1 cellular context compared by ENCODE assay signal in genomic region chr12:402127-402456, GRCh38.
TF ChIP-seq lines count a peak whose summit lies in the region.

No MANE protein-coding gene starts in this region.

TF ChIP-seq in K562, 482 proteins besides CTCF, POLR2A, EP300 and RAD21 (continued from another document):
- no peak for TF ChIP-seq THRB (CRISPR knock-in tag; conservative IDR thresholded peaks at IDR 0.05)
- TF ChIP-seq GATAD2A (IDR thresholded peaks at IDR 0.05), result no peak
- no peak for TF ChIP-seq KLF1 (tag; IDR thresholded peaks at IDR 0.05)
- TF ChIP-seq POLR3A (IDR thresholded peaks at IDR 0.05; ENCODE audit: borderline replicate concordance, extremely low read depth, insufficient read depth, insufficient read length), result no peak
- TF ChIP-seq E2F3 (CRISPR knock-in tag; IDR thresholded peaks at IDR 0.05), result no peak
- no peak for TF ChIP-seq ZNF143 (CRISPR knock-in tag; IDR thresholded peaks at IDR 0.05)
- TF ChIP-seq RBFOX2 (IDR thresholded peaks at IDR 0.05; ENCODE audit: low read depth, low read length), result no peak
- TF ChIP-seq RNF2 (IDR thresholded peaks at IDR 0.05), result no peak
- TF ChIP-seq U2AF2 (optimal IDR thresholded peaks at IDR 0.05; ENCODE audit: low read depth, low read length), result no peak
- 0 out of 2 replicates have a peak, but pooled peaks have one; percentile 3 for TF ChIP-seq MAFF (IDR thresholded peaks at IDR 0.05; ENCODE audit: low read length)
- TF ChIP-seq CCAR2 (IDR thresholded peaks at IDR 0.05; ENCODE audit: low read depth, low read length), result no peak
- TF ChIP-seq EWSR1 (IDR thresholded peaks at IDR 0.05; ENCODE audit: borderline replicate concordance, low read depth, partially characterized antibody), result no peak
- TF ChIP-seq CGGBP1 (CRISPR knock-in tag; IDR thresholded peaks at IDR 0.05), result no peak
- no peak for TF ChIP-seq CEBPZ (IDR thresholded peaks at IDR 0.05; ENCODE audit: borderline replicate concordance, low read depth, low read length)
- 0 out of 2 replicates have a peak, but pooled peaks have one; percentile 15 for TF ChIP-seq SOX6 (IDR thresholded peaks at IDR 0.05)
- no peak for TF ChIP-seq HDAC3 (IDR thresholded peaks at IDR 0.05; ENCODE audit: borderline replicate concordance, partially characterized antibody)
- TF ChIP-seq NFATC3 (IDR thresholded peaks at IDR 0.05), result no peak
- TF ChIP-seq ZBTB5 (IDR thresholded peaks at IDR 0.05), result no peak
- TF ChIP-seq CEBPB (tag; IDR thresholded peaks at IDR 0.05), result no peak
- TF ChIP-seq CBFB (CRISPR knock-in tag; IDR thresholded peaks at IDR 0.05), result no peak
